In genomic region chr6:167493310-167493709, GRCh38 we compare ENCODE assay signal across 1 cellular context.
TF ChIP-seq lines count a peak whose summit lies in the region.

No MANE protein-coding gene starts in this region.

TF ChIP-seq in H1, 55 proteins besides CTCF, POLR2A, EP300 and RAD21:
- TF ChIP-seq RXRA (IDR thresholded peaks at IDR 0.05; ENCODE audit: insufficient read depth, low read depth, low read length) (no peak), KDM1A (IDR thresholded peaks at IDR 0.05; ENCODE audit: borderline replicate concordance, low read length) (peak; percentile 93; the same call in 1 of the 2 replicates)
